ENCODE assay signal across 1 cellular context in the genomic region with DNA sequence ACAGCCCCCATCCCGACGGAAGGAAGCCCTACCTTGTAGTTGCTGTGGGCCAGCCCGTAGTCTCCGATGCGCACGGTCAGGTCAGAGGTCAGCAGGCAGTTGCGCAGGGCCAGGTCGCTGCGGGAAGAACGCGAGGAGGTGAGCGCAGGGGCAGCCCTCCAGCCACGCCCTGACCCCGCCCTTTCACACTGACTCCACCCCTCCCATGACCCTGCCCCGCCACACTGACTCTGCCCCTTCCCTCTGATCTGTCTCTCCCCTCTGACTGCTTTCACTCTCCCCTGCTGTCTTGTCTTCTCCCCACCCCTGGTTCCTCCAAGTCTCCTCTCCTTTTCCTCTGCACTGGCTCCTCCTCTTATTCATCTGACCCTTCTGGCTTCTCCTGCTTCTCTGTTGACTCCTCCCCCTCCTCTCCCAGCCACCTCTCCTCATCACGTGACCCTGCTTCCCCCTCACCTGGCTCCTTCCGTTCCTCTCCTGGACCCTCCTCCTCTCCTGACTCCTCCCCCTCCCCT.
TF ChIP-seq lines count a peak whose summit lies in the region.

No MANE protein-coding gene starts in this region.

TF ChIP-seq in GM12878, 131 proteins besides CTCF, POLR2A, EP300 and RAD21:
- TF ChIP-seq NBN (IDR thresholded peaks at IDR 0.05) (peak; percentile 94), BHLHE40 (IDR thresholded peaks at IDR 0.05; ENCODE audit: borderline replicate concordance in 1 of 2, low read depth in 2 of 2, low read length in 1 of 2) (peak; percentile 42 to 76; a peak in 2 of 4 replicates), RAD51 (IDR thresholded peaks at IDR 0.05) (peak; percentile 98), NR2C2 (IDR thresholded peaks at IDR 0.05; ENCODE audit: borderline replicate concordance, control insufficient read depth, insufficient read length, low read depth) (no peak), MEF2B (IDR thresholded peaks at IDR 0.05; ENCODE audit: partially characterized antibody, poor library complexity, severe bottlenecking) (peak; percentile 10), HDGF (IDR thresholded peaks at IDR 0.05) (peak; percentile 26; the same call in 1 of the 2 replicates), FOXM1 (IDR thresholded peaks at IDR 0.05; ENCODE audit: low read depth, low read length) (no peak), NR2F1 (conservative IDR thresholded peaks at IDR 0.05) (peak; percentile 80)
- TF ChIP-seq, protein P1, sequence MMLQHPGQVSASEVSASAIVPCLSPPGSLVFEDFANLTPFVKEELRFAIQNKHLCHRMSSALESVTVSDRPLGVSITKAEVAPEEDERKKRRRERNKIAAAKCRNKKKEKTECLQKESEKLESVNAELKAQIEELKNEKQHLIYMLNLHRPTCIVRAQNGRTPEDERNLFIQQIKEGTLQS (IDR thresholded peaks at IDR 0.05; ENCODE audit: borderline replicate concordance, extremely low read depth, low read depth, low read length): peak; percentile 40; the same call in 1 of the 2 replicates
- TF ChIP-seq, protein P2, sequence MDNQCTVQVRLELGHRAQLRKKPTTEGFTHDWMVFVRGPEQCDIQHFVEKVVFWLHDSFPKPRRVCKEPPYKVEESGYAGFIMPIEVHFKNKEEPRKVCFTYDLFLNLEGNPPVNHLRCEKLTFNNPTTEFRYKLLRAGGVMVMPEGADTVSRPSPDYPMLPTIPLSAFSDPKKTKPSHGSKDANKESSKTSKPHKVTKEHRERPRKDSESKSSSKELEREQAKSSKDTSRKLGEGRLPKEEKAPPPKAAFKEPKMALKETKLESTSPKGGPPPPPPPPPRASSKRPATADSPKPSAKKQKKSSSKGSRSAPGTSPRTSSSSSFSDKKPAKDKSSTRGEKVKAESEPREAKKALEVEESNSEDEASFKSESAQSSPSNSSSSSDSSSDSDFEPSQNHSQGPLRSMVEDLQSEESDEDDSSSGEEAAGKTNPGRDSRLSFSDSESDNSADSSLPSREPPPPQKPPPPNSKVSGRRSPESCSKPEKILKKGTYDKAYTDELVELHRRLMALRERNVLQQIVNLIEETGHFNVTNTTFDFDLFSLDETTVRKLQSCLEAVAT (IDR thresholded peaks at IDR 0.05): 0 out of 2 replicates have a peak, but pooled peaks have one; percentile 52
- TF ChIP-seq, protein P3, sequence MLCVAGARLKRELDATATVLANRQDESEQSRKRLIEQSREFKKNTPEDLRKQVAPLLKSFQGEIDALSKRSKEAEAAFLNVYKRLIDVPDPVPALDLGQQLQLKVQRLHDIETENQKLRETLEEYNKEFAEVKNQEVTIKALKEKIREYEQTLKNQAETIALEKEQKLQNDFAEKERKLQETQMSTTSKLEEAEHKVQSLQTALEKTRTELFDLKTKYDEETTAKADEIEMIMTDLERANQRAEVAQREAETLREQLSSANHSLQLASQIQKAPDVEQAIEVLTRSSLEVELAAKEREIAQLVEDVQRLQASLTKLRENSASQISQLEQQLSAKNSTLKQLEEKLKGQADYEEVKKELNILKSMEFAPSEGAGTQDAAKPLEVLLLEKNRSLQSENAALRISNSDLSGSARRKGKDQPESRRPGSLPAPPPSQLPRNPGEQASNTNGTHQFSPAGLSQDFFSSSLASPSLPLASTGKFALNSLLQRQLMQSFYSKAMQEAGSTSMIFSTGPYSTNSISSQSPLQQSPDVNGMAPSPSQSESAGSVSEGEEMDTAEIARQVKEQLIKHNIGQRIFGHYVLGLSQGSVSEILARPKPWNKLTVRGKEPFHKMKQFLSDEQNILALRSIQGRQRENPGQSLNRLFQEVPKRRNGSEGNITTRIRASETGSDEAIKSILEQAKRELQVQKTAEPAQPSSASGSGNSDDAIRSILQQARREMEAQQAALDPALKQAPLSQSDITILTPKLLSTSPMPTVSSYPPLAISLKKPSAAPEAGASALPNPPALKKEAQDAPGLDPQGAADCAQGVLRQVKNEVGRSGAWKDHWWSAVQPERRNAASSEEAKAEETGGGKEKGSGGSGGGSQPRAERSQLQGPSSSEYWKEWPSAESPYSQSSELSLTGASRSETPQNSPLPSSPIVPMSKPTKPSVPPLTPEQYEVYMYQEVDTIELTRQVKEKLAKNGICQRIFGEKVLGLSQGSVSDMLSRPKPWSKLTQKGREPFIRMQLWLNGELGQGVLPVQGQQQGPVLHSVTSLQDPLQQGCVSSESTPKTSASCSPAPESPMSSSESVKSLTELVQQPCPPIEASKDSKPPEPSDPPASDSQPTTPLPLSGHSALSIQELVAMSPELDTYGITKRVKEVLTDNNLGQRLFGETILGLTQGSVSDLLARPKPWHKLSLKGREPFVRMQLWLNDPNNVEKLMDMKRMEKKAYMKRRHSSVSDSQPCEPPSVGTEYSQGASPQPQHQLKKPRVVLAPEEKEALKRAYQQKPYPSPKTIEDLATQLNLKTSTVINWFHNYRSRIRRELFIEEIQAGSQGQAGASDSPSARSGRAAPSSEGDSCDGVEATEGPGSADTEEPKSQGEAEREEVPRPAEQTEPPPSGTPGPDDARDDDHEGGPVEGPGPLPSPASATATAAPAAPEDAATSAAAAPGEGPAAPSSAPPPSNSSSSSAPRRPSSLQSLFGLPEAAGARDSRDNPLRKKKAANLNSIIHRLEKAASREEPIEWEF (IDR thresholded peaks at IDR 0.05; ENCODE audit: insufficient replicate concordance, low read depth, low read length): no peak
- TF ChIP-seq, protein P4, sequence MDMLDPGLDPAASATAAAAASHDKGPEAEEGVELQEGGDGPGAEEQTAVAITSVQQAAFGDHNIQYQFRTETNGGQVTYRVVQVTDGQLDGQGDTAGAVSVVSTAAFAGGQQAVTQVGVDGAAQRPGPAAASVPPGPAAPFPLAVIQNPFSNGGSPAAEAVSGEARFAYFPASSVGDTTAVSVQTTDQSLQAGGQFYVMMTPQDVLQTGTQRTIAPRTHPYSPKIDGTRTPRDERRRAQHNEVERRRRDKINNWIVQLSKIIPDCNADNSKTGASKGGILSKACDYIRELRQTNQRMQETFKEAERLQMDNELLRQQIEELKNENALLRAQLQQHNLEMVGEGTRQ (IDR thresholded peaks at IDR 0.05; ENCODE audit: borderline replicate concordance, low read depth, low read length): peak; percentile 47; the same call in 1 of the 2 replicates
- TF ChIP-seq, protein P5, sequence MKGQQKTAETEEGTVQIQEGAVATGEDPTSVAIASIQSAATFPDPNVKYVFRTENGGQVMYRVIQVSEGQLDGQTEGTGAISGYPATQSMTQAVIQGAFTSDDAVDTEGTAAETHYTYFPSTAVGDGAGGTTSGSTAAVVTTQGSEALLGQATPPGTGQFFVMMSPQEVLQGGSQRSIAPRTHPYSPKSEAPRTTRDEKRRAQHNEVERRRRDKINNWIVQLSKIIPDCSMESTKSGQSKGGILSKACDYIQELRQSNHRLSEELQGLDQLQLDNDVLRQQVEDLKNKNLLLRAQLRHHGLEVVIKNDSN (IDR thresholded peaks at IDR 0.05; ENCODE audit: borderline replicate concordance, extremely low read length, insufficient read depth, low read depth, low read length): peak; percentile 77
- TF ChIP-seq, protein P6, sequence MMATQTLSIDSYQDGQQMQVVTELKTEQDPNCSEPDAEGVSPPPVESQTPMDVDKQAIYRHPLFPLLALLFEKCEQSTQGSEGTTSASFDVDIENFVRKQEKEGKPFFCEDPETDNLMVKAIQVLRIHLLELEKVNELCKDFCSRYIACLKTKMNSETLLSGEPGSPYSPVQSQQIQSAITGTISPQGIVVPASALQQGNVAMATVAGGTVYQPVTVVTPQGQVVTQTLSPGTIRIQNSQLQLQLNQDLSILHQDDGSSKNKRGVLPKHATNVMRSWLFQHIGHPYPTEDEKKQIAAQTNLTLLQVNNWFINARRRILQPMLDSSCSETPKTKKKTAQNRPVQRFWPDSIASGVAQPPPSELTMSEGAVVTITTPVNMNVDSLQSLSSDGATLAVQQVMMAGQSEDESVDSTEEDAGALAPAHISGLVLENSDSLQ (IDR thresholded peaks at IDR 0.05): 0 out of 2 replicates have a peak, but pooled peaks have one; percentile 38
